In genomic region chr20:43915209-43916072, GRCh38 we compare ENCODE assay signal across 9 cellular contexts. TPM values are rescaled to one million over a fixed set of nuclear protein-coding genes. Genes with fewer than 3 reads are reported as not detected.
DNase-seq lines count a peak whose midpoint lies in the region; ATAC-seq and TF ChIP-seq lines count a peak whose summit lies in the region.
"Had no signal": no experiment of that assay in that cellular context is flagged by ENCODE, and none has a peak within 500 bp of the region (broad histone marks: within the 10 kb centered on the region; RNA-seq: fewer than 3 reads in every experiment).

No MANE protein-coding gene starts in this region.

- ATAC-seq in foreskin keratinocyte (peak; percentile 12), HG02763 (IDR thresholded peaks at IDR 0.05; ENCODE audit: unreplicated experiment) (no peak), HG02885 (IDR thresholded peaks at IDR 0.05; ENCODE audit: poor library complexity, unreplicated experiment) (no peak)

- no peaks in the 10 kb centered on the region for H3K4me1 Mint-ChIP-seq in Caco-2 (ENCODE audit: low read depth, unreplicated experiment)
- peaks cover 32% of the 10 kb centered on the region for H3K4me1 Mint-ChIP-seq in activated T-cell treated with anti-CD3 and anti-CD28 coated beads, Interleukin-2, amount 50 U/mL, for 24 hours (ENCODE audit: low read depth)

- H3K4me3 Mint-ChIP-seq in Caco-2 (ENCODE audit: unreplicated experiment): peak overlapping the region; percentile 66
- H3K4me3 Mint-ChIP-seq in activated T-cell treated with anti-CD3 and anti-CD28 coated beads, Interleukin-2, amount 50 U/mL, for 24 hours: peak overlapping the region; percentile 72

- peak in 1 of 2 experiments; percentile 47 for DNase-seq in Caco-2
- DNase-seq in HL-60 (ENCODE audit: low read depth in 1 of 2, low spot score in 1 of 2): no peak
- DNase-seq in activated T-cell treated with anti-CD3 and anti-CD28 coated beads, Interleukin-2, amount 50 U/mL, for 24 hours: peak; percentile 63
- DNase-seq in foreskin keratinocyte: no peak
- no peak for DNase-seq in prostate gland (ENCODE audit: low spot score)
- no peak for DNase-seq in superior temporal gyrus (ENCODE audit: extremely low spot score)

- 9% methylated on average over 64 of the region's 66 CpGs for WGBS in prostate gland

- peaks cover 23% of the 10 kb centered on the region for H3K9me3 Mint-ChIP-seq in Caco-2 (ENCODE audit: unreplicated experiment)
- peaks cover 13% of the 10 kb centered on the region for H3K9me3 Mint-ChIP-seq in activated T-cell treated with anti-CD3 and anti-CD28 coated beads, Interleukin-2, amount 50 U/mL, for 24 hours

- H3K27me3 Mint-ChIP-seq in Caco-2 (ENCODE audit: insufficient read depth, unreplicated experiment): peaks cover 24% of the 10 kb centered on the region
- peaks cover 66% of the 10 kb centered on the region for H3K27me3 Mint-ChIP-seq in activated T-cell treated with anti-CD3 and anti-CD28 coated beads, Interleukin-2, amount 50 U/mL, for 24 hours

- H3K27ac Mint-ChIP-seq in Caco-2 (ENCODE audit: unreplicated experiment): no peak overlapping the region
- peak overlapping the region; percentile 35 for H3K27ac Mint-ChIP-seq in activated T-cell treated with anti-CD3 and anti-CD28 coated beads, Interleukin-2, amount 50 U/mL, for 24 hours

- H3K4me1 ChIP-seq in Caco-2 (peaks cover 5% of the 10 kb centered on the region; the same call in 1 of the 2 replicates), foreskin keratinocyte (no peaks in the 10 kb centered on the region), prostate gland (replicated peaks) (no peaks in the 10 kb centered on the region)

- no TSS peak for BruUV-seq in Caco-2 (replicated peaks; lab: Mats Ljungman, UMichigan)

- POLR2A ChIA-PET in Caco-2 (lab: Charles Lee): no interaction called here

- H3K36me3 ChIP-seq in Caco-2 (ENCODE audit: control insufficient read depth, insufficient read depth, low read length) (no peaks in the 10 kb centered on the region), prostate gland (no peaks in the 10 kb centered on the region)
- H3K36me3 ChIP-seq: neutrophil had no signal

- no peak for TF ChIP-seq POLR2A in prostate gland (IDR thresholded peaks at IDR 0.05)

- peaks cover 28% of the 10 kb centered on the region for H3K9me3 ChIP-seq in Caco-2
- H3K9me3 ChIP-seq in prostate gland: no peaks in the 10 kb centered on the region
- H3K9me3 ChIP-seq: neutrophil had no signal

- CTCF ChIA-PET in Caco-2 (lab: Charles Lee): no interaction called here

- H3K4me3 ChIP-seq in Caco-2 (ENCODE audit: low read depth, low read length) (peak overlapping the region; percentile 29), HL-60 (replicated peaks; ENCODE audit: insufficient read depth, low read length) (peak overlapping the region; percentile 9; the same call in 1 of the 2 replicates), prostate gland (peak overlapping the region; percentile 42 to 45)

- no peaks in the 10 kb centered on the region for H3K36me3 Mint-ChIP-seq in Caco-2 (ENCODE audit: insufficient read depth, unreplicated experiment)
- H3K36me3 Mint-ChIP-seq in activated T-cell treated with anti-CD3 and anti-CD28 coated beads, Interleukin-2, amount 50 U/mL, for 24 hours (ENCODE audit: low read depth): no peaks in the 10 kb centered on the region

- H3K27ac ChIP-seq in HL-60 (replicated peaks): no peak overlapping the region
- no peak overlapping the region for H3K27ac ChIP-seq in foreskin keratinocyte
- peak overlapping the region; percentile 51 to 67 for H3K27ac ChIP-seq in prostate gland
- H3K27ac ChIP-seq: neutrophil had no signal

- intact Hi-C loops in Caco-2 (cut with micrococcal nuclease; ENCODE audit: unreplicated experiment) (no loop called here), prostate gland (cut with DNase I) (loop anchor here (5.0 to 10.0 kb wide), 5 partner anchors 68 to 279 kb away; no protein-coding TSS in a partner anchor)

- no peak for TF ChIP-seq CTCF in Caco-2 (IDR thresholded peaks at IDR 0.05; ENCODE audit: insufficient read depth in 1 of 2, low read depth in 1 of 2, low read length in 1 of 2, severe bottlenecking in 1 of 2, unreplicated experiment in 1 of 2)
- no peak for TF ChIP-seq CTCF in HL-60 (IDR thresholded peaks at IDR 0.05; ENCODE audit: insufficient read depth, low read length)
- no peak for TF ChIP-seq CTCF in foreskin keratinocyte (conservative IDR thresholded peaks at IDR 0.05)
- TF ChIP-seq CTCF in prostate gland (IDR thresholded peaks at IDR 0.05): no peak

- H3K27me3 ChIP-seq in Caco-2 (replicated peaks; ENCODE audit: control insufficient read depth, insufficient read depth, low read length): peaks cover 8% of the 10 kb centered on the region
- peaks cover 36% of the 10 kb centered on the region for H3K27me3 ChIP-seq in HL-60 (ENCODE audit: insufficient read depth, poor library complexity, severe bottlenecking)
- H3K27me3 ChIP-seq in foreskin keratinocyte: peaks cover 73% of the 10 kb centered on the region
- peaks cover 11% of the 10 kb centered on the region for H3K27me3 ChIP-seq in prostate gland (replicated peaks; ENCODE audit: insufficient read depth)

RNA-seq across cellular contexts. Expression of gene TOX2, which starts 0.8 kb away (rescaled TPM):
- total RNA-seq in Caco-2 (2022): not detected in 2 replicates
- 0.14 TPM in 2 replicates for total RNA-seq in foreskin keratinocyte
- polyA plus RNA-seq in foreskin keratinocyte: 0.10 and 0.29 TPM in 2 replicates
- 10 to 100 TPM in 1 of 2 donors, 1 to 10 TPM in 1; 8.8 to 52.8 TPM for total RNA-seq in prostate gland

Comparison
In these comparisons a context has a peak if more than half of its experiments do, and no peak if none do; other contexts are left out.
1. H3K27ac ChIP-seq: peak in prostate gland (2 of 2); none in HL-60 (single experiment) and foreskin keratinocyte (single experiment).
2. Peak in every context shown above with its lines, with median percentiles within 50 percentile points of each other: H3K4me3 ChIP-seq.